Comparison of ENCODE assay signal across 9 cellular contexts in the genomic region with DNA sequence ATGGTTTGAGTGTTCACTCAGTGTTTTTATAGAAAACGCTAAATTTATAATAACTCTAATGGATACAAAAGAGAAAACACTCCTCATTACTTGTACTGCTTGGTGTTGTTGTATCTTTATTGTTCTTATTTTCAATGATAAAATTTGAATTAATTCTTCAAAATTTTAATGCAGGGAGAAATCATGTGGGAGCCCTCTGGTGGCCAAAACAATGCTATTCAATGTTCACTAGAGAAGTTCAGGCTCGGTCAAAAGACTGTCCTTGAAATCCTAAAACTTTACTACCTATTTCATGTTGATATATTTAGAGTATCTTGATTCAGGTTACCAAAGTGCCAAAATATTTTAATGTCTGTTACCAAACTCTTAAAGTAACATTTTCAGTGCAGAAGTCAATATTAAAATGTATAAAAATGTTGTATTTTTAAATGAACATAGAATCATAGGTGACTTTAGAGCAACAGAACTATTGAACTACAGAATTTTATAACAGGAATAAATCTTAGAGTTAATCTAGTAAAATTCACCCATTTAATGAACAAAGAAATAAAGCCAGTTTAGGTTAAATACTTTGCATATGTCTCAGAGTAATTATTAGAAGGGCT.
A peak's percentile ranks its signal among the peaks of the same experiment; 100 is the strongest.
DNase-seq lines count a peak whose midpoint lies in the region; ATAC-seq, FAIRE-seq and TF ChIP-seq lines count a peak whose summit lies in the region.
"Had no signal": no experiment of that assay in that cellular context is flagged by ENCODE, and none has a peak within 500 bp of the region (broad histone marks: within the 10 kb centered on the region; RNA-seq: fewer than 3 reads in every experiment).

No MANE protein-coding gene starts in this region.

- CTCF ChIA-PET in PC-3 (lab: Charles Lee): no interaction called here

- no peaks in the 10 kb centered on the region for H3K36me3 Mint-ChIP-seq in natural killer cell treated with Interleukin-12 subunit alpha and Interleukin-12 subunit beta and Interleukin-15 and Interleukin-18, amount 100 ng/mL, for 72 hours
- H3K36me3 Mint-ChIP-seq: activated naive CD8-positive, alpha-beta T cell had no signal

- no peaks in the 10 kb centered on the region for H3K4me1 ChIP-seq in PC-3 (ENCODE audit: insufficient read depth, low read length)

- BruUV-seq in PC-3 (replicated peaks; lab: Mats Ljungman, UMichigan): no TSS peak

- peak; percentile 3 for DNase-seq in stimulated activated CD4-positive, alpha-beta T cell treated with anti-CD3 and anti-CD28 coated beads, Interleukin-15, amount 100 ng/mL, for 24 hours
- DNase-seq in stimulated activated CD4-positive, alpha-beta T cell treated with anti-CD3 and anti-CD28 coated beads, Interleukin-2, amount 100 ng/mL, for 48 hours: no peak
- DNase-seq in PC-3 (peak; percentile 10), frontal cortex (ENCODE audit: low spot score in 2 of 2) (no peak), urothelium cell line (ENCODE audit: low spot score) (peak; percentile 1)
- DNase-seq in natural killer cell treated with Interleukin-12 subunit alpha and Interleukin-12 subunit beta and Interleukin-15 and Interleukin-18, amount 100 ng/mL, for 72 hours (ENCODE audit: low spot score): no peak

- no peak overlapping the region for H3K4me3 ChIP-seq in PC-3 (ENCODE audit: low read length)

- no peak overlapping the region for H3K27ac Mint-ChIP-seq in natural killer cell treated with Interleukin-12 subunit alpha and Interleukin-12 subunit beta and Interleukin-15 and Interleukin-18, amount 100 ng/mL, for 72 hours
- H3K27ac Mint-ChIP-seq: activated naive CD8-positive, alpha-beta T cell had no signal

- no peak overlapping the region for H3K4me3 Mint-ChIP-seq in natural killer cell treated with Interleukin-12 subunit alpha and Interleukin-12 subunit beta and Interleukin-15 and Interleukin-18, amount 100 ng/mL, for 72 hours
- H3K4me3 Mint-ChIP-seq: activated naive CD8-positive, alpha-beta T cell had no signal

- FAIRE-seq in frontal cortex (lab: Jason Lieb, UNC) (peak; percentile 84), urothelium cell line (lab: Jason Lieb, UNC) (no peak)

- H3K79me2 ChIP-seq in PC-3 (ENCODE audit: low read length): no peaks in the 10 kb centered on the region

- H3K9me2 ChIP-seq in PC-3 (replicated peaks; ENCODE audit: low read length): no peaks in the 10 kb centered on the region

- H3K4me1 Mint-ChIP-seq in natural killer cell treated with Interleukin-12 subunit alpha and Interleukin-12 subunit beta and Interleukin-15 and Interleukin-18, amount 100 ng/mL, for 72 hours (ENCODE audit: low read depth in 2 of 2): no peaks in the 10 kb centered on the region

- ATAC-seq in PC-3 (no peak), HG03565 (IDR thresholded peaks at IDR 0.05; ENCODE audit: unreplicated experiment) (no peak), GM21529 (IDR thresholded peaks at IDR 0.05; ENCODE audit: unreplicated experiment) (no peak)
- ATAC-seq in natural killer cell treated with Interleukin-12 subunit alpha and Interleukin-12 subunit beta and Interleukin-15 and Interleukin-18, amount 100 ng/mL, for 72 hours: no peak

- no peaks in the 10 kb centered on the region for H3F3A ChIP-seq in PC-3 (ENCODE audit: low read length, unreplicated experiment)

- H4K20me1 ChIP-seq in PC-3 (ENCODE audit: low read length): no peaks in the 10 kb centered on the region

- no peak overlapping the region for H3K27ac ChIP-seq in PC-3 (ENCODE audit: low read length)

- no peaks in the 10 kb centered on the region for H3K27me3 Mint-ChIP-seq in natural killer cell treated with Interleukin-12 subunit alpha and Interleukin-12 subunit beta and Interleukin-15 and Interleukin-18, amount 100 ng/mL, for 72 hours
- H3K27me3 Mint-ChIP-seq: activated naive CD8-positive, alpha-beta T cell had no signal

- no peaks in the 10 kb centered on the region for H3K27me3 ChIP-seq in PC-3 (ENCODE audit: low read length)

- H3K9me3 Mint-ChIP-seq in natural killer cell treated with Interleukin-12 subunit alpha and Interleukin-12 subunit beta and Interleukin-15 and Interleukin-18, amount 100 ng/mL, for 72 hours: no peaks in the 10 kb centered on the region

- H3K4me2 ChIP-seq in PC-3 (ENCODE audit: low read length): no peak overlapping the region

- H2AFZ ChIP-seq in PC-3 (ENCODE audit: low read length): no peak overlapping the region

- no peaks in the 10 kb centered on the region for H3K9me3 ChIP-seq in PC-3 (ENCODE audit: low read length)

- intact Hi-C loops in PC-3 (cut with micrococcal nuclease): no loop called here

- no peaks in the 10 kb centered on the region for H3K36me3 ChIP-seq in PC-3 (ENCODE audit: low read depth, low read length)

- peak; percentile 59 for TF ChIP-seq CTCF in PC-3 (conservative IDR thresholded peaks at IDR 0.05; ENCODE audit: low read depth, low read length)

- POLR2A ChIA-PET in PC-3 (lab: Charles Lee; ENCODE audit: unreplicated experiment): no interaction called here

- no peak overlapping the region for H3K9ac ChIP-seq in PC-3 (ENCODE audit: low read length)

Comparison
In these comparisons a context has a peak if more than half of its experiments do, and no peak if none do; other contexts are left out.
1. DNase-seq: peak in stimulated activated CD4-positive, alpha-beta T cell treated with anti-CD3 and anti-CD28 coated beads, Interleukin-15, amount 100 ng/mL, for 24 hours (single experiment), PC-3 (single experiment) and urothelium cell line (single experiment); none in stimulated activated CD4-positive, alpha-beta T cell treated with anti-CD3 and anti-CD28 coated beads, Interleukin-2, amount 100 ng/mL, for 48 hours (0 of 2), frontal cortex (0 of 2) and natural killer cell treated with Interleukin-12 subunit alpha and Interleukin-12 subunit beta and Interleukin-15 and Interleukin-18, amount 100 ng/mL, for 72 hours (single experiment).